ENCODE assay signal across 1 cellular context in genomic region chr12:56193025-56193578, GRCh38.
TF ChIP-seq lines count a peak whose summit lies in the region.

No MANE protein-coding gene starts in this region.

TF ChIP-seq in A549, 52 proteins besides CTCF, POLR2A, EP300 and RAD21 (continued from another document):
- TF ChIP-seq KDM5A (IDR thresholded peaks at IDR 0.05) (no peak), FOSB (CRISPR knock-in tag; IDR thresholded peaks at IDR 0.05) (0 out of 2 replicates have a peak, but pooled peaks have one; percentile 28), NPAS2 (CRISPR knock-in tag; IDR thresholded peaks at IDR 0.05; ENCODE audit: borderline replicate concordance) (no peak), ELK1 (IDR thresholded peaks at IDR 0.05; ENCODE audit: low read depth, low read length) (no peak), FOXS1 (CRISPR knock-in tag; IDR thresholded peaks at IDR 0.05) (no peak), ZNF302 (CRISPR knock-in tag; IDR thresholded peaks at IDR 0.05) (no peak), RCOR1 (IDR thresholded peaks at IDR 0.05; ENCODE audit: low read depth, low read length) (no peak), MAX (IDR thresholded peaks at IDR 0.05) (0 out of 2 replicates have a peak, but pooled peaks have one; percentile 35), NFE2L2 (conservative IDR thresholded peaks at IDR 0.05; ENCODE audit: low read length) (no peak), FOSL2 (IDR thresholded peaks at IDR 0.05) (no peak), FOSL2 (CRISPR knock-in tag; IDR thresholded peaks at IDR 0.05) (no peak), BCL3 (IDR thresholded peaks at IDR 0.05) (no peak), HOXA7 (CRISPR knock-in tag; IDR thresholded peaks at IDR 0.05) (no peak), USF2 (IDR thresholded peaks at IDR 0.05) (no peak)
